In the genomic region with DNA sequence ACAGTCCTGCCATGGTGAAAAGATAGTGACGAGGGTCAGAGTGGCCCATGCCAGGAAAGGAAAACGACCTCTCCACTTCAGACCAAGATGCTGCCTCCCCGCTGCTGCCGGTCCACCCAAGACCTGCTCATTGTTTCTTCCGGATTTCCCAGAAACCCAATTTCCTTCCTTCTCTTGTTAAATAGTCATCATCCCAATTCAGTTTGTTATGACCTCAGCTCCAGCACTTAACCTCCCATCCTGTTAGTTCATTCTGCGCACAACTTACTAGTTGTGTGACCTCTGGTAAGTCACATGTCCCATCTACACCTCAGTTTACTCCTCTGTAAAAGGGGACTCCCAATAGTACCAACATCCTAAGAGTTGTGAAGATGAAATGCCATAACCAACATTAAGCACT, we compare ENCODE assay signal across 21 cellular contexts. TPM values are rescaled to one million over a fixed set of nuclear protein-coding genes. Genes with fewer than 3 reads are reported as not detected.
DNase-seq lines count a peak whose midpoint lies in the region; ATAC-seq and TF ChIP-seq lines count a peak whose summit lies in the region.
"Had no signal": no experiment of that assay in that cellular context is flagged by ENCODE, and none has a peak within 500 bp of the region (broad histone marks: within the 10 kb centered on the region; RNA-seq: fewer than 3 reads in every experiment).

No MANE protein-coding gene starts in this region.

- WGBS in gastroesophageal sphincter (ENCODE audit: low coverage in 1 of 2), 2 donors = 82 to 87% methylated on average over 5 to 6 of the region's 6 CpGs
- WGBS in sigmoid colon, 2 donors = 91 to 92% methylated on average over 6 of the region's 6 CpGs
- WGBS in lower leg skin, 2 donors = 75 to 88% methylated on average over 6 of the region's 6 CpGs

- intact Hi-C loops in left ventricle myocardium inferior (cut with micrococcal nuclease) (no loop called here), sigmoid colon (cut with DNase I) (no loop called here), lower leg skin (cut with DNase I; ENCODE audit: low total_unique reads) (no loop called here)

- peak overlapping the region; percentile 12 for H3K4me3 ChIP-seq in left ventricle myocardium inferior
- H3K4me3 ChIP-seq in right atrium auricular region = no peak overlapping the region
- H3K4me3 ChIP-seq in gastroesophageal sphincter = no peak overlapping the region
- no peak overlapping the region for H3K4me3 ChIP-seq in sigmoid colon
- no peak overlapping the region for H3K4me3 ChIP-seq in lower leg skin (ENCODE audit: low read depth, poor library complexity, severe bottlenecking)
- H3K4me3 ChIP-seq: hepatocyte, pancreas, Peyer's patch, SJSA1, spleen had no signal

- TF ChIP-seq EP300 in gastroesophageal sphincter (IDR thresholded peaks at IDR 0.05) (no peak), sigmoid colon (IDR thresholded peaks at IDR 0.05) (no peak)

- H3K36me3 ChIP-seq in left ventricle myocardium inferior = peaks cover 97% of the 10 kb centered on the region
- H3K36me3 ChIP-seq in right atrium auricular region = peaks cover 75% of the 10 kb centered on the region
- H3K36me3 ChIP-seq in gastroesophageal sphincter = peaks cover 0 to 71% of the 10 kb centered on the region in 2 donors
- H3K36me3 ChIP-seq in sigmoid colon = peaks cover 0 to 46% (median 24%) of the 10 kb centered on the region in 4 donors
- H3K36me3 ChIP-seq: brain microvascular endothelial cell, SJSA1 had no signal

- TF ChIP-seq POLR2A in gastroesophageal sphincter (IDR thresholded peaks at IDR 0.05) (no peak), sigmoid colon (IDR thresholded peaks at IDR 0.05) (no peak), lower leg skin (IDR thresholded peaks at IDR 0.05) (no peak)

- H3K4me1 ChIP-seq in left ventricle myocardium inferior (peaks cover 71% of the 10 kb centered on the region), right atrium auricular region (peaks cover 0 to 57% of the 10 kb centered on the region in 2 donors), gastroesophageal sphincter (peaks cover 0 to 53% (median 12%) of the 10 kb centered on the region in 3 donors), sigmoid colon (peaks cover 0 to 58% (median 43%) of the 10 kb centered on the region in 4 donors)
- H3K4me1 ChIP-seq: pancreas, SJSA1 had no signal

- ATAC-seq in gastroesophageal sphincter (no peak), HG03571 (IDR thresholded peaks at IDR 0.05; ENCODE audit: unreplicated experiment) (no peak), GM21447 (IDR thresholded peaks at IDR 0.05; ENCODE audit: unreplicated experiment) (no peak)
- ATAC-seq: activated CD8-positive, alpha-beta T cell treated with anti-CD3 and anti-CD28 coated beads, Interleukin-2, amount 10 ng/mL, durations not matched to agents 7 days and 5 days; pancreas had no signal

- peak overlapping the region; percentile 71 for H3K27ac ChIP-seq in left ventricle myocardium inferior (replicated peaks)
- H3K27ac ChIP-seq in right atrium auricular region = peak overlapping the region in 1 of 2 donors; percentile 46
- peak overlapping the region in 3 of 4 donors; percentile 41 to 62 (median 48) for H3K27ac ChIP-seq in gastroesophageal sphincter
- H3K27ac ChIP-seq in sigmoid colon = peak overlapping the region; percentile 38 to 91 (median 88)
- H3K27ac ChIP-seq: brain microvascular endothelial cell, hepatocyte, pancreas, SJSA1 had no signal

- DNase-seq in left ventricle myocardium inferior (no peak), right atrium auricular region (ENCODE audit: low spot score) (no peak), sigmoid colon (no peak), lower leg skin (ENCODE audit: low spot score in 2 of 2) (no peak)
- DNase-seq: activated CD4-positive, CD25-positive, alpha-beta regulatory T cell; activated CD8-positive, alpha-beta T cell treated with anti-CD3 and anti-CD28 coated beads, Interleukin-2, amount 10 ng/mL, durations not matched to agents 7 days and 5 days; activated T-cell treated with anti-CD3 and anti-CD28 coated beads, Interleukin-2, amount 50 U/mL, for 1 hour; brain microvascular endothelial cell; cortex of kidney; HCEC 1CT; NCI-H1092 treated with DMSO at 0.1 percent for 48 hours; NCI-H2081 treated with DMSO at 0.1 percent for 48 hours; pancreas; Peyer's patch; spleen; stimulated activated CD4-positive, alpha-beta T cell treated with anti-CD3 and anti-CD28 coated beads, Interleukin-4, amount 100 ng/mL, for 24 hours had no signal

- H3K9me3 ChIP-seq in left ventricle myocardium inferior (replicated peaks) (no peaks in the 10 kb centered on the region), right atrium auricular region (no peaks in the 10 kb centered on the region), gastroesophageal sphincter (no peaks in the 10 kb centered on the region), sigmoid colon (no peaks in the 10 kb centered on the region)
- H3K9me3 ChIP-seq: pancreas, Peyer's patch, SJSA1, spleen had no signal

- no peak for TF ChIP-seq CTCF in left ventricle myocardium inferior (IDR thresholded peaks at IDR 0.05; ENCODE audit: borderline replicate concordance)
- TF ChIP-seq CTCF in right atrium auricular region (IDR thresholded peaks at IDR 0.05) = no peak
- no peak for TF ChIP-seq CTCF in gastroesophageal sphincter (IDR thresholded peaks at IDR 0.05)
- TF ChIP-seq CTCF in sigmoid colon (IDR thresholded peaks at IDR 0.05) = no peak
- TF ChIP-seq CTCF in lower leg skin (IDR thresholded peaks at IDR 0.05) = no peak

- H3K27me3 ChIP-seq in left ventricle myocardium inferior (ENCODE audit: low read depth) = no peaks in the 10 kb centered on the region
- H3K27me3 ChIP-seq in right atrium auricular region = no peaks in the 10 kb centered on the region
- no peaks in the 10 kb centered on the region for H3K27me3 ChIP-seq in gastroesophageal sphincter
- H3K27me3 ChIP-seq in sigmoid colon = no peaks in the 10 kb centered on the region
- H3K27me3 ChIP-seq: brain microvascular endothelial cell, hepatocyte, pancreas, Peyer's patch, SJSA1, spleen had no signal

RNA-seq across cellular contexts. Expression of gene PPP1R15B, which starts 29.9 kb away (rescaled TPM):
- total RNA-seq in left ventricle myocardium inferior = 20.5 TPM
- 10 to 100 TPM; 27.3 to 30.9 TPM for total RNA-seq in right atrium auricular region
- total RNA-seq in gastroesophageal sphincter = 10 to 100 TPM; 44.4 to 53.2 (median 50.9) TPM
- 10 to 100 TPM; 40.0 to 44.7 (median 42.9) TPM for total RNA-seq in sigmoid colon
- 10 to 100 TPM in 1 of 3 donors, 1 to 10 TPM in 2; 9.0 to 31.3 (median 9.5) TPM for polyA plus RNA-seq in sigmoid colon
- 10 to 100 TPM; 37.9 to 56.4 (median 49.5) TPM for total RNA-seq in lower leg skin

RNA-seq across cellular contexts. Expression of gene PIK3C2B, which starts 53.0 kb away (rescaled TPM):
- total RNA-seq in left ventricle myocardium inferior (18.5 TPM), right atrium auricular region (10 to 100 TPM; 13.1 to 19.4 TPM), gastroesophageal sphincter (10 to 100 TPM in 3 of 4 donors, 1 to 10 TPM in 1; 7.9 to 18.2 (median 16.1) TPM), sigmoid colon (10 to 100 TPM in 3 of 4 donors, 1 to 10 TPM in 1; 9.2 to 29.9 (median 16.0) TPM), lower leg skin (10 to 100 TPM; 51.7 to 92.1 (median 62.1) TPM)
- 10 to 100 TPM; 11.4 to 47.6 (median 17.1) TPM for polyA plus RNA-seq in sigmoid colon
